Comparison of ENCODE assay signal across 1 cellular context in the genomic region with DNA sequence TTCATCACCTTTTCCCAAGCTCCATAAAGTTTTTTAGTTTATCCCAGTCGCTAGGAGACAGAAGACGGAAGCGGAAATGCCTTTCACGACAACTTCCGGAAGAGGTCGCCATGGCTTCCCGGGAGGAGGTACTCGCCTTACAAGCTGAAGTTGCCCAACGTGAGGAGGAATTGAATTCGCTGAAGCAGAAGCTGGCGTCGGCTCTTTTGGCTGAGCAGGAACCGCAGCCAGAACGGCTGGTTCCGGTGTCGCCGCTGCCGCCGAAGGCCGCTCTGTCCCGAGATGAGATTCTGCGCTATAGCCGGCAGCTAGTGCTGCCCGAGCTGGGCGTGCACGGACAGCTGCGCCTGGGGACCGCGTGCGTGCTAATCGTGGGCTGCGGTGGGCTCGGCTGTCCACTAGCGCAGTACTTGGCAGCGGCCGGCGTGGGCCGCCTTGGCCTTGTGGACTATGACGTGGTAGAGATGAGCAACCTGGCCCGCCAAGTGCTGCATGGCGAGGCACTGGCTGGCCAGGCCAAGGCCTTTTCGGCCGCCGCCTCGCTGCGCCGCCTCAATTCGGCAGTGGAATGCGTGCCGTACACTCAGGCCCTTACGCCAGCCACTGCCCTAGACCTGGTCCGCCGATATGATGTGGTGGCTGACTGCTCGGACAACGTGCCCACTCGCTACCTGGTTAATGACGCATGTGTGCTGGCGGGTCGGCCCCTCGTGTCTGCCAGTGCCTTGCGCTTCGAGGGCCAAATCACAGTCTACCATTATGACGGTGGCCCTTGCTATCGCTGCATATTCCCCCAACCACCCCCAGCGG.
A peak's percentile ranks its signal among the peaks of the same experiment; 100 is the strongest.
TF ChIP-seq lines count a peak whose summit lies in the region.

A gene with protein sequence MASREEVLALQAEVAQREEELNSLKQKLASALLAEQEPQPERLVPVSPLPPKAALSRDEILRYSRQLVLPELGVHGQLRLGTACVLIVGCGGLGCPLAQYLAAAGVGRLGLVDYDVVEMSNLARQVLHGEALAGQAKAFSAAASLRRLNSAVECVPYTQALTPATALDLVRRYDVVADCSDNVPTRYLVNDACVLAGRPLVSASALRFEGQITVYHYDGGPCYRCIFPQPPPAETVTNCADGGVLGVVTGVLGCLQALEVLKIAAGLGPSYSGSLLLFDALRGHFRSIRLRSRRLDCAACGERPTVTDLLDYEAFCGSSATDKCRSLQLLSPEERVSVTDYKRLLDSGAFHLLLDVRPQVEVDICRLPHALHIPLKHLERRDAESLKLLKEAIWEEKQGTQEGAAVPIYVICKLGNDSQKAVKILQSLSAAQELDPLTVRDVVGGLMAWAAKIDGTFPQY (plus strand): TSS at position 86 of the 810 bp plus-strand sequence. CDS start 25 bp downstream, at position 111.

TF ChIP-seq in K562, 482 proteins besides CTCF, POLR2A, EP300 and RAD21 (continued from another document and continues in another):
- TF ChIP-seq, protein P1, sequence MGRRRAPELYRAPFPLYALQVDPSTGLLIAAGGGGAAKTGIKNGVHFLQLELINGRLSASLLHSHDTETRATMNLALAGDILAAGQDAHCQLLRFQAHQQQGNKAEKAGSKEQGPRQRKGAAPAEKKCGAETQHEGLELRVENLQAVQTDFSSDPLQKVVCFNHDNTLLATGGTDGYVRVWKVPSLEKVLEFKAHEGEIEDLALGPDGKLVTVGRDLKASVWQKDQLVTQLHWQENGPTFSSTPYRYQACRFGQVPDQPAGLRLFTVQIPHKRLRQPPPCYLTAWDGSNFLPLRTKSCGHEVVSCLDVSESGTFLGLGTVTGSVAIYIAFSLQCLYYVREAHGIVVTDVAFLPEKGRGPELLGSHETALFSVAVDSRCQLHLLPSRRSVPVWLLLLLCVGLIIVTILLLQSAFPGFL (CRISPR knock-in tag; IDR thresholded peaks at IDR 0.05): 0 out of 2 replicates have a peak, but pooled peaks have one; percentile 18
- TF ChIP-seq C11orf30 (IDR thresholded peaks at IDR 0.05; ENCODE audit: low read depth) (peak; percentile 98), AFF1 (IDR thresholded peaks at IDR 0.05; ENCODE audit: low read depth in 1 of 2, partially characterized antibody in 2 of 2) (no peak), NR3C1 (CRISPR knock-in tag; IDR thresholded peaks at IDR 0.05) (peak; percentile 69), MITF (IDR thresholded peaks at IDR 0.05) (no peak), NFYB (IDR thresholded peaks at IDR 0.05; ENCODE audit: extremely low read depth, insufficient read length) (no peak), ETV5 (CRISPR knock-in tag; IDR thresholded peaks at IDR 0.05; ENCODE audit: low read depth) (0 out of 2 replicates have a peak, but pooled peaks have one; percentile 62), ZBTB1 (CRISPR knock-in tag; IDR thresholded peaks at IDR 0.05; ENCODE audit: borderline replicate concordance, low read depth) (peak; percentile 69; the same call in 1 of the 2 replicates), DACH1 (IDR thresholded peaks at IDR 0.05; ENCODE audit: partially characterized antibody) (no peak), GTF2E2 (tag; IDR thresholded peaks at IDR 0.05) (peak; percentile 46; the same call in 1 of the 2 replicates), ATF1 (CRISPR knock-in tag; IDR thresholded peaks at IDR 0.05) (no peak), ATF1 (tag; IDR thresholded peaks at IDR 0.05) (peak; percentile 95), ZBTB11 (CRISPR knock-in tag; IDR thresholded peaks at IDR 0.05) (peak; percentile 42 to 71 (median 48); a peak in 4 of 6 replicates), PATZ1 (CRISPR knock-in tag; IDR thresholded peaks at IDR 0.05; ENCODE audit: borderline replicate concordance) (no peak), JUND (IDR thresholded peaks at IDR 0.05; ENCODE audit: borderline replicate concordance, low read depth, low read length) (no peak), JUND (tag; IDR thresholded peaks at IDR 0.05; ENCODE audit: borderline replicate concordance, low read depth, low read length) (peak; percentile 27; the same call in 1 of the 3 replicates), HEY1 (CRISPR knock-in tag; IDR thresholded peaks at IDR 0.05; ENCODE audit: borderline replicate concordance) (no peak), HMGN3 (IDR thresholded peaks at IDR 0.05; ENCODE audit: borderline replicate concordance, extremely low read depth, insufficient read length, low read depth, low read length) (peak; percentile 72), ZNF212 (CRISPR knock-in tag; IDR thresholded peaks at IDR 0.05) (no peak), TGIF2 (CRISPR knock-in tag; IDR thresholded peaks at IDR 0.05) (no peak)
- TF ChIP-seq, protein P2, sequence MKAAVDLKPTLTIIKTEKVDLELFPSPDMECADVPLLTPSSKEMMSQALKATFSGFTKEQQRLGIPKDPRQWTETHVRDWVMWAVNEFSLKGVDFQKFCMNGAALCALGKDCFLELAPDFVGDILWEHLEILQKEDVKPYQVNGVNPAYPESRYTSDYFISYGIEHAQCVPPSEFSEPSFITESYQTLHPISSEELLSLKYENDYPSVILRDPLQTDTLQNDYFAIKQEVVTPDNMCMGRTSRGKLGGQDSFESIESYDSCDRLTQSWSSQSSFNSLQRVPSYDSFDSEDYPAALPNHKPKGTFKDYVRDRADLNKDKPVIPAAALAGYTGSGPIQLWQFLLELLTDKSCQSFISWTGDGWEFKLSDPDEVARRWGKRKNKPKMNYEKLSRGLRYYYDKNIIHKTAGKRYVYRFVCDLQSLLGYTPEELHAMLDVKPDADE (conservative IDR thresholded peaks at IDR 0.05; ENCODE audit: control insufficient read depth, low read depth, low read length): peak; percentile 55; the same call in 1 of the 2 replicates
- TF ChIP-seq, protein P3, sequence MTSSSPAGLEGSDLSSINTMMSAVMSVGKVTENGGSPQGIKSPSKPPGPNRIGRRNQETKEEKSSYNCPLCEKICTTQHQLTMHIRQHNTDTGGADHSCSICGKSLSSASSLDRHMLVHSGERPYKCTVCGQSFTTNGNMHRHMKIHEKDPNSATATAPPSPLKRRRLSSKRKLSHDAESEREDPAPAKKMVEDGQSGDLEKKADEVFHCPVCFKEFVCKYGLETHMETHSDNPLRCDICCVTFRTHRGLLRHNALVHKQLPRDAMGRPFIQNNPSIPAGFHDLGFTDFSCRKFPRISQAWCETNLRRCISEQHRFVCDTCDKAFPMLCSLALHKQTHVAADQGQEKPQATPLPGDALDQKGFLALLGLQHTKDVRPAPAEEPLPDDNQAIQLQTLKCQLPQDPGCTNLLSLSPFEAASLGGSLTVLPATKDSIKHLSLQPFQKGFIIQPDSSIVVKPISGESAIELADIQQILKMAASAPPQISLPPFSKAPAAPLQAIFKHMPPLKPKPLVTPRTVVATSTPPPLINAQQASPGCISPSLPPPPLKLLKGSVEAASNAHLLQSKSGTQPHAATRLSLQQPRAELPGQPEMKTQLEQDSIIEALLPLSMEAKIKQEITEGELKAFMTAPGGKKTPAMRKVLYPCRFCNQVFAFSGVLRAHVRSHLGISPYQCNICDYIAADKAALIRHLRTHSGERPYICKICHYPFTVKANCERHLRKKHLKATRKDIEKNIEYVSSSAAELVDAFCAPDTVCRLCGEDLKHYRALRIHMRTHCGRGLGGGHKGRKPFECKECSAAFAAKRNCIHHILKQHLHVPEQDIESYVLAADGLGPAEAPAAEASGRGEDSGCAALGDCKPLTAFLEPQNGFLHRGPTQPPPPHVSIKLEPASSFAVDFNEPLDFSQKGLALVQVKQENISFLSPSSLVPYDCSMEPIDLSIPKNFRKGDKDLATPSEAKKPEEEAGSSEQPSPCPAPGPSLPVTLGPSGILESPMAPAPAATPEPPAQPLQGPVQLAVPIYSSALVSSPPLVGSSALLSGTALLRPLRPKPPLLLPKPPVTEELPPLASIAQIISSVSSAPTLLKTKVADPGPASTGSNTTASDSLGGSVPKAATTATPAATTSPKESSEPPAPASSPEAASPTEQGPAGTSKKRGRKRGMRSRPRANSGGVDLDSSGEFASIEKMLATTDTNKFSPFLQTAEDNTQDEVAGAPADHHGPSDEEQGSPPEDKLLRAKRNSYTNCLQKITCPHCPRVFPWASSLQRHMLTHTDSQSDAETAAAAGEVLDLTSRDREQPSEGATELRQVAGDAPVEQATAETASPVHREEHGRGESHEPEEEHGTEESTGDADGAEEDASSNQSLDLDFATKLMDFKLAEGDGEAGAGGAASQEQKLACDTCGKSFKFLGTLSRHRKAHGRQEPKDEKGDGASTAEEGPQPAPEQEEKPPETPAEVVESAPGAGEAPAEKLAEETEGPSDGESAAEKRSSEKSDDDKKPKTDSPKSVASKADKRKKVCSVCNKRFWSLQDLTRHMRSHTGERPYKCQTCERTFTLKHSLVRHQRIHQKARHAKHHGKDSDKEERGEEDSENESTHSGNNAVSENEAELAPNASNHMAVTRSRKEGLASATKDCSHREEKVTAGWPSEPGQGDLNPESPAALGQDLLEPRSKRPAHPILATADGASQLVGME (CRISPR knock-in tag; IDR thresholded peaks at IDR 0.05): 0 out of 2 replicates have a peak, but pooled peaks have one; percentile 35
- TF ChIP-seq, protein P4, sequence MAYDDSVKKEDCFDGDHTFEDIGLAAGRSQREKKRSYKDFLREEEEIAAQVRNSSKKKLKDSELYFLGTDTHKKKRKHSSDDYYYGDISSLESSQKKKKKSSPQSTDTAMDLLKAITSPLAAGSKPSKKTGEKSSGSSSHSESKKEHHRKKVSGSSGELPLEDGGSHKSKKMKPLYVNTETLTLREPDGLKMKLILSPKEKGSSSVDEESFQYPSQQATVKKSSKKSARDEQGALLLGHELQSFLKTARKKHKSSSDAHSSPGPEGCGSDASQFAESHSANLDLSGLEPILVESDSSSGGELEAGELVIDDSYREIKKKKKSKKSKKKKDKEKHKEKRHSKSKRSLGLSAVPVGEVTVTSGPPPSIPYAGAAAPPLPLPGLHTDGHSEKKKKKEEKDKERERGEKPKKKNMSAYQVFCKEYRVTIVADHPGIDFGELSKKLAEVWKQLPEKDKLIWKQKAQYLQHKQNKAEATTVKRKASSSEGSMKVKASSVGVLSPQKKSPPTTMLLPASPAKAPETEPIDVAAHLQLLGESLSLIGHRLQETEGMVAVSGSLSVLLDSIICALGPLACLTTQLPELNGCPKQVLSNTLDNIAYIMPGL (CRISPR knock-in tag; IDR thresholded peaks at IDR 0.05): no peak
